Comparison of ENCODE assay signal across 8 cellular contexts in the genomic region with DNA sequence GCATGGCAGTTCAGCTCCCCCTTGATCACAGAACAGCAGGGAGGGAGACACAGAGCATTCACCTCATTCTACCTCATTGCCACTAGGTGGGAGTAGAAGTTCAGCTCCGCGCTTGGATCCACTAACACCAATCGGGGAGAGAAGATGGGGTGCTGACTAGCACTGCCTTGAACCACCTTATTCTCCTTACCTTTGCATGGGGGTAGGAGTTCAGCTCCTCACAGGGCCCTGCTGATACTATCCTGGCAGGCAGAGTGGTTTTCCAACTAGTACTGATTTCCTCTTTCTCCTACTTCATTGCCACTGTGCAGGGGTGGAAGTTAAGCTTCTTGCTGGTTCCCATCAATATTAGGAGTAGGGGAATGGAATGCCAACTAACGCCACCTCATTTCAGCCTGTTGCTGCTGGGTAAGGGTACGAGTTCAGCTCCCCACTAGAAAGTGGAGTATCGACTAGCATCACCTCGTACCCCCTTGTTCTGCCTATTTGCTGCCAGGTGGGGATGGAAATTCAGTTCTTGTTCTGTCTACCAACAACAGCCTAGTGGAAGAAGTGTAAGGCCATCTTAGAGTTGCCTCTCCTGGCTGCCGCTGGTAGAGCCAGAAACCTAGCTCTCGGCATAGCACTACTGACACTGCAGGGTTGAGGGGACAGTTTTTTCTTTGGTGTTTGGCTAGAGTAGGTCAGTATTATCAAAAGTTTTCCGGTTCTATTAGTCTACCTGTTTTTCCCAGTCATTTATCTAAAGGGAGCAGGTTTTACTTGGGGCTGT.
DNase-seq lines count a peak whose midpoint lies in the region; ATAC-seq and TF ChIP-seq lines count a peak whose summit lies in the region.

No MANE protein-coding gene starts in this region.

- ATAC-seq in GM19035 (IDR thresholded peaks at IDR 0.05; ENCODE audit: unreplicated experiment), result peak; percentile 79
- peak; percentile 84 for ATAC-seq in HG03095 (IDR thresholded peaks at IDR 0.05; ENCODE audit: unreplicated experiment)

- H4K20me1 ChIP-seq in hepatocyte (ENCODE audit: insufficient read depth, poor library complexity, severe bottlenecking), result no peaks in the 10 kb centered on the region

- no peaks in the 10 kb centered on the region for H3K79me2 ChIP-seq in hepatocyte

- no peak overlapping the region for H3K4me2 ChIP-seq in hepatocyte

- H3K36me3 ChIP-seq in hepatocyte (replicated peaks; ENCODE audit: insufficient read depth, low read depth), result no peaks in the 10 kb centered on the region

- peaks cover 8% of the 10 kb centered on the region for H3K27me3 ChIP-seq in hepatocyte

- H3K27ac ChIP-seq in hepatocyte, result no peak overlapping the region

- H3K4me3 ChIP-seq in hepatocyte, result no peak overlapping the region

- no peaks in the 10 kb centered on the region for H3K4me1 ChIP-seq in hepatocyte (ENCODE audit: insufficient read depth)

- 62% methylated on average over 10 of the region's 10 CpGs for WGBS in hepatocyte (ENCODE audit: low lambda C conversion rate, missing lambda C conversion rate)

- peak; percentile 88 for TF ChIP-seq CTCF in hepatocyte (IDR thresholded peaks at IDR 0.05; ENCODE audit: poor library complexity)

- no peaks in the 10 kb centered on the region for H3K9me3 ChIP-seq in hepatocyte (ENCODE audit: low read depth)

- H3K9me2 ChIP-seq in hepatocyte (replicated peaks; ENCODE audit: insufficient read depth), result no peaks in the 10 kb centered on the region

- no peak overlapping the region for H2AFZ ChIP-seq in hepatocyte

- peak; percentile 84 for DNase-seq in DMS53 treated with DMSO at 0.1 percent for 48 hours (lab: John Stamatoyannopoulos, UW; ENCODE audit: unreplicated experiment)
- DNase-seq in NCI-H226, result peak; percentile 8
- DNase-seq in amniotic stem cell (lab: John Stamatoyannopoulos, UW), result peak; percentile 24
- peak; percentile 74 for DNase-seq in hepatocyte (ENCODE audit: low spot score)
- peak; percentile 38 for DNase-seq in stimulated activated CD8-positive, alpha-beta memory T cell treated with anti-CD3 and anti-CD28 coated beads, Interleukin-4, amount 100 ng/mL, for 48 hours
- no peak for DNase-seq in GF-D8 (lab: John Stamatoyannopoulos, UW)
